ENCODE assay signal across 13 cellular contexts in the genomic region with DNA sequence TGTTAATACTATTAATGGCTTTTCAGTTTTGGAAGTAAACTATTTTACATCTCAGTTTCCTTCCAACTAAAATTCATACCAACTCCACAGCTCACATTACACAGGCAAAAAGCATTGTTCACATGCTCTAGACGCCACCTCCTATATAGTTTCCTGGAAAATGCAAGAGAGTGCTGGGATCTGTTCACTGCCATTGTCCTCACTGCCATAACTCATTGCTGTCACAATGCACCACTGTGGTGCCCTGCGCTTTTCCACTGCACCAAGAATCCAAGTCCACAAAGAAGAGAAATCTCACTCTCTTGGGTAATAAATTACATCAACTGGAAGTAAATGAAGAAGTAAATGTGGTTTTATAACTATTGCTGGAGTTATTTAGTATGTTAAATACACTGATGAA.
DNase-seq lines count a peak whose midpoint lies in the region; ATAC-seq and TF ChIP-seq lines count a peak whose summit lies in the region.
"Had no signal": no experiment of that assay in that cellular context is flagged by ENCODE, and none has a peak within 500 bp of the region (broad histone marks: within the 10 kb centered on the region; RNA-seq: fewer than 3 reads in every experiment).

No MANE protein-coding gene starts in this region.

- H3K36me3 ChIP-seq in A673 (ENCODE audit: insufficient read depth, low read length, poor library complexity, severe bottlenecking) (no peaks in the 10 kb centered on the region), HAP-1 (replicated peaks) (no peaks in the 10 kb centered on the region), endodermal cell (ENCODE audit: control insufficient read depth, insufficient read depth, low read length) (no peaks in the 10 kb centered on the region), neuron (ENCODE audit: insufficient read depth, low read length) (no peaks in the 10 kb centered on the region)
- H3K36me3 ChIP-seq: BE2C had no signal

- H2AFZ ChIP-seq in neuron (ENCODE audit: low read depth, low read length): peak overlapping the region; percentile 78

- CTCF ChIA-PET in A673 (lab: Charles Lee): no interaction called here

- no peak overlapping the region for H3K4me3 Mint-ChIP-seq in endodermal cell
- H3K4me3 Mint-ChIP-seq: CD4-positive, alpha-beta memory T cell had no signal

- no peaks in the 10 kb centered on the region for H3K36me3 Mint-ChIP-seq in endodermal cell (ENCODE audit: low read depth)
- H3K36me3 Mint-ChIP-seq: CD4-positive, alpha-beta memory T cell had no signal

- no peaks in the 10 kb centered on the region for H3K27me3 ChIP-seq in A673 (replicated peaks; ENCODE audit: insufficient read depth, low read depth, low read length, poor library complexity)
- H3K27me3 ChIP-seq in HAP-1 (ENCODE audit: low read depth): no peaks in the 10 kb centered on the region
- H3K27me3 ChIP-seq in endodermal cell (ENCODE audit: control insufficient read depth, insufficient read depth, low read length, poor library complexity, severe bottlenecking): no peaks in the 10 kb centered on the region
- H3K27me3 ChIP-seq in neuron (ENCODE audit: insufficient read depth, low read length): no peaks in the 10 kb centered on the region
- H3K27me3 ChIP-seq: BE2C had no signal

- H3K4me1 Mint-ChIP-seq in endodermal cell: no peaks in the 10 kb centered on the region
- H3K4me1 Mint-ChIP-seq: CD4-positive, alpha-beta memory T cell had no signal

- in situ Hi-C loops in HAP-1 (cut with MboI; ENCODE audit: low sequenced_read_pairs): no loop called here

- no peak overlapping the region for H3K4me3 ChIP-seq in A673 (ENCODE audit: low read depth, low read length, poor library complexity, severe bottlenecking)
- H3K4me3 ChIP-seq in HAP-1: no peak overlapping the region
- no peak overlapping the region for H3K4me3 ChIP-seq in endodermal cell (ENCODE audit: low read length)
- no peak overlapping the region for H3K4me3 ChIP-seq in neuron (ENCODE audit: low read length)

- POLR2A ChIA-PET in A673 (lab: Charles Lee; ENCODE audit: low non-redundant PET): no interaction called here

- H3K4me1 ChIP-seq in A673 (ENCODE audit: insufficient read depth, low read length, poor library complexity, severe bottlenecking): no peaks in the 10 kb centered on the region
- H3K4me1 ChIP-seq in HAP-1: no peaks in the 10 kb centered on the region
- H3K4me1 ChIP-seq in endodermal cell (ENCODE audit: control insufficient read depth, insufficient read depth, low read length): no peaks in the 10 kb centered on the region
- H3K4me1 ChIP-seq in neuron (ENCODE audit: insufficient read depth, low read length): peaks cover 8% of the 10 kb centered on the region

- H3K27ac Mint-ChIP-seq in endodermal cell: no peak overlapping the region
- H3K27ac Mint-ChIP-seq: CD4-positive, alpha-beta memory T cell had no signal

- DNase-seq in A673 (ENCODE audit: low spot score): peak; percentile 4
- peak; percentile 16 to 23 for DNase-seq in HAP-1 (ENCODE audit: low spot score in 2 of 2)
- DNase-seq in endodermal cell: no peak
- DNase-seq in NCI-H2029 treated with DMSO at 0.1 percent for 48 hours (lab: John Stamatoyannopoulos, UW): no peak
- no peak for DNase-seq in DMS 273 treated with DMSO at 0.1 percent for 48 hours (lab: John Stamatoyannopoulos, UW)
- DNase-seq: BE2C; CD4-positive, alpha-beta memory T cell; DND-41; GDM1; HCEC 1CT had no signal

- TF ChIP-seq CTCF in A673 (conservative IDR thresholded peaks at IDR 0.05; ENCODE audit: low read depth, low read length) (no peak), endodermal cell (conservative IDR thresholded peaks at IDR 0.05) (no peak)

- H3K27me3 Mint-ChIP-seq in endodermal cell (ENCODE audit: insufficient read depth): no peaks in the 10 kb centered on the region
- H3K27me3 Mint-ChIP-seq: CD4-positive, alpha-beta memory T cell had no signal

- H3K9ac ChIP-seq in endodermal cell (ENCODE audit: extremely low read depth, low read length, poor library complexity, severe bottlenecking): no peak overlapping the region

- intact Hi-C loops in A673 (cut with micrococcal nuclease; ENCODE audit: unreplicated experiment): no loop called here

- H3K9me3 Mint-ChIP-seq in endodermal cell: no peaks in the 10 kb centered on the region

- BruUV-seq in A673 (replicated peaks; lab: Mats Ljungman, UMichigan): no TSS peak

- no peak for ATAC-seq in HG03469 (IDR thresholded peaks at IDR 0.05; ENCODE audit: unreplicated experiment)

- H3K9me3 ChIP-seq in A673 (ENCODE audit: low read depth, low read length, poor library complexity, severe bottlenecking): no peaks in the 10 kb centered on the region
- no peaks in the 10 kb centered on the region for H3K9me3 ChIP-seq in HAP-1
- no peaks in the 10 kb centered on the region for H3K9me3 ChIP-seq in endodermal cell (ENCODE audit: control insufficient read depth, low read length)
- no peaks in the 10 kb centered on the region for H3K9me3 ChIP-seq in neuron (ENCODE audit: low read length)
- H3K9me3 ChIP-seq: BE2C had no signal

- H3K27ac ChIP-seq in A673 (ENCODE audit: low read depth, low read length, poor library complexity, severe bottlenecking) (no peak overlapping the region), endodermal cell (ENCODE audit: low read depth, low read length) (peak overlapping the region; percentile 6)
- H3K27ac ChIP-seq: C4-2B had no signal

- WGBS in endodermal cell (ENCODE audit: insufficient coverage in 1 of 2, insufficient read length in 1 of 2), 2 experiments: 83 to 96% methylated on average over 2 of the region's 2 CpGs

Comparison
In these comparisons a context has a peak if more than half of its experiments do, and no peak if none do; other contexts are left out.
1. DNase-seq: peak in A673 (single experiment) and HAP-1 (2 of 2); none in endodermal cell (single experiment), NCI-H2029 treated with DMSO at 0.1 percent for 48 hours (single experiment) and DMS 273 treated with DMSO at 0.1 percent for 48 hours (single experiment).